23 cellular contexts compared by ENCODE assay signal in genomic region chr2:141137121-141137693, GRCh38.
DNase-seq lines count a peak whose midpoint lies in the region; ATAC-seq, FAIRE-seq and TF ChIP-seq lines count a peak whose summit lies in the region.
"Had no signal": no experiment of that assay in that cellular context is flagged by ENCODE, and none has a peak within 500 bp of the region (broad histone marks: within the 10 kb centered on the region; RNA-seq: fewer than 3 reads in every experiment).

No MANE protein-coding gene starts in this region.

- H3K27ac ChIP-seq in K562 (ENCODE audit: extremely low read depth, low read depth, low read length) (no peak overlapping the region), smooth muscle cell (ENCODE audit: low read depth) (peak overlapping the region; percentile 3)
- H3K27ac ChIP-seq: BLaER1 had no signal

- peaks cover 3% of the 10 kb centered on the region for H3K36me3 Mint-ChIP-seq in activated CD8-positive, alpha-beta T cell treated with anti-CD3 and anti-CD28 coated beads, Interleukin-2, amount 10 ng/mL, durations not matched to agents 7 days and 5 days (ENCODE audit: low read depth)
- H3K36me3 Mint-ChIP-seq in activated CD8-positive, alpha-beta T cell treated with anti-CD3 and anti-CD28 coated beads for 36 hours (ENCODE audit: low read depth) = no peaks in the 10 kb centered on the region
- H3K36me3 Mint-ChIP-seq: CD8-positive, alpha-beta T cell had no signal

- no peak for TF ChIP-seq CTCF in activated CD8-positive, alpha-beta T cell treated with anti-CD3 and anti-CD28 coated beads for 36 hours (IDR thresholded peaks at IDR 0.05)
- TF ChIP-seq CTCF in K562 (IDR thresholded peaks at IDR 0.05 in 2 of 3, conservative IDR thresholded peaks at IDR 0.05 in 1 of 3; ENCODE audit: insufficient read depth in 2 of 3, low read depth in 1 of 3, low read length in 3 of 3) = no peak
- no peak for TF ChIP-seq CTCF in smooth muscle cell (IDR thresholded peaks at IDR 0.05; ENCODE audit: borderline replicate concordance, insufficient read depth, poor library complexity, severe bottlenecking)

- 1% methylated on average over 4 of the region's 4 CpGs for WGBS in K562 (ENCODE audit: insufficient coverage, low coverage, missing lambda C conversion rate)
- WGBS in smooth muscle cell (ENCODE audit: low lambda C conversion rate) = 14% methylated on average over 4 of the region's 4 CpGs

- H3K4me3 Mint-ChIP-seq in activated CD8-positive, alpha-beta T cell treated with anti-CD3 and anti-CD28 coated beads, Interleukin-2, amount 10 ng/mL, durations not matched to agents 7 days and 5 days = no peak overlapping the region
- H3K4me3 Mint-ChIP-seq in activated CD8-positive, alpha-beta T cell treated with anti-CD3 and anti-CD28 coated beads for 36 hours = no peak overlapping the region
- H3K4me3 Mint-ChIP-seq: CD8-positive, alpha-beta T cell had no signal

- H3K36me3 ChIP-seq in K562 (ENCODE audit: control insufficient read depth, insufficient read depth, low read length) (no peaks in the 10 kb centered on the region), smooth muscle cell (ENCODE audit: low read depth) (no peaks in the 10 kb centered on the region)
- H3K36me3 ChIP-seq: BLaER1 had no signal

- TF ChIP-seq POLR2A in K562 (conservative IDR thresholded peaks at IDR 0.05) = no peak

- H3K9ac ChIP-seq in K562 (ENCODE audit: insufficient read depth in 1 of 2, low read depth in 2 of 2, low read length in 2 of 2) (no peak overlapping the region), smooth muscle cell (ENCODE audit: low read depth) (no peak overlapping the region)
- H3K9ac ChIP-seq: BLaER1 had no signal

- H4K20me1 ChIP-seq in K562 (replicated peaks; ENCODE audit: control insufficient read depth, insufficient read depth, low read length) = no peaks in the 10 kb centered on the region
- H4K20me1 ChIP-seq in smooth muscle cell (ENCODE audit: low read depth) = no peaks in the 10 kb centered on the region
- H4K20me1 ChIP-seq: BLaER1 had no signal

- POLR2A ChIA-PET in activated CD8-positive, alpha-beta T cell treated with anti-CD3 and anti-CD28 coated beads, Interleukin-2, amount 10 ng/mL, durations not matched to agents 7 days and 5 days (lab: Charles Lee) = no interaction called here
- POLR2A ChIA-PET in activated CD8-positive, alpha-beta T cell treated with anti-CD3 and anti-CD28 coated beads for 36 hours (lab: Charles Lee) = no interaction called here
- POLR2A ChIA-PET in K562 (lab: Yijun Ruan, JAX) = no interaction called here

- peak; percentile 33 for DNase-seq in activated CD8-positive, alpha-beta T cell treated with anti-CD3 and anti-CD28 coated beads, Interleukin-2, amount 10 ng/mL, durations not matched to agents 7 days and 5 days
- no peak for DNase-seq in activated CD8-positive, alpha-beta T cell treated with anti-CD3 and anti-CD28 coated beads for 36 hours
- DNase-seq in SK-N-DZ (ENCODE audit: low spot score) = peak; percentile 79
- peak in 1 of 4 experiments; percentile 31 for DNase-seq in K562 (ENCODE audit: extremely low read depth in 1 of 4, low spot score in 3 of 4)
- no peak for DNase-seq in smooth muscle cell (lab: John Stamatoyannopoulos, UW; ENCODE audit: unreplicated experiment)
- DNase-seq in pons (ENCODE audit: low spot score) = no peak
- DNase-seq: CD8-positive, alpha-beta T cell; DMS79 treated with DMSO at 0.1 percent for 48 hours; GDM1; Kasumi-1; NCI-H1105; NCI-H1694; NCI-H2107; NCI-H2227 treated with DMSO at 0.1 percent for 48 hours; NCI-H524; Right ventricle myocardium superior had no signal

- H3K4me3 ChIP-seq in K562 (no peak overlapping the region), smooth muscle cell (no peak overlapping the region)
- H3K4me3 ChIP-seq: BLaER1, GM12878 had no signal

- H3K27me3 Mint-ChIP-seq in activated CD8-positive, alpha-beta T cell treated with anti-CD3 and anti-CD28 coated beads, Interleukin-2, amount 10 ng/mL, durations not matched to agents 7 days and 5 days (ENCODE audit: low read depth) = no peaks in the 10 kb centered on the region
- no peaks in the 10 kb centered on the region for H3K27me3 Mint-ChIP-seq in activated CD8-positive, alpha-beta T cell treated with anti-CD3 and anti-CD28 coated beads for 36 hours

- ATAC-seq in activated CD8-positive, alpha-beta T cell treated with anti-CD3 and anti-CD28 coated beads, Interleukin-2, amount 10 ng/mL, durations not matched to agents 7 days and 5 days = peak; percentile 70
- ATAC-seq in activated CD8-positive, alpha-beta T cell treated with anti-CD3 and anti-CD28 coated beads for 36 hours = no peak
- ATAC-seq in K562 (no peak), GM21825 (IDR thresholded peaks at IDR 0.05; ENCODE audit: unreplicated experiment) (no peak), HG03175 (IDR thresholded peaks at IDR 0.05; ENCODE audit: unreplicated experiment) (no peak)
- ATAC-seq: CD8-positive, alpha-beta T cell; GM12878 had no signal

- in situ Hi-C loops in K562 (cut with MboI) = no loop called here

- H3F3A ChIP-seq in smooth muscle cell (ENCODE audit: low read depth) = no peaks in the 10 kb centered on the region

- H3K79me2 ChIP-seq in K562 (ENCODE audit: control insufficient read depth, insufficient read depth, low read length) (no peaks in the 10 kb centered on the region), smooth muscle cell (ENCODE audit: low read depth) (no peaks in the 10 kb centered on the region)

- H3K9me3 ChIP-seq in K562 (replicated peaks; ENCODE audit: control insufficient read depth, insufficient read depth, low read depth, low read length) (no peaks in the 10 kb centered on the region), smooth muscle cell (replicated peaks; ENCODE audit: low read depth) (peaks cover 3% of the 10 kb centered on the region)
- H3K9me3 ChIP-seq: BLaER1 had no signal

- no peak for TF ChIP-seq EP300 in K562 (IDR thresholded peaks at IDR 0.05; ENCODE audit: low read length)

- peak overlapping the region; percentile 39 for H3K27ac Mint-ChIP-seq in activated CD8-positive, alpha-beta T cell treated with anti-CD3 and anti-CD28 coated beads, Interleukin-2, amount 10 ng/mL, durations not matched to agents 7 days and 5 days
- no peak overlapping the region for H3K27ac Mint-ChIP-seq in activated CD8-positive, alpha-beta T cell treated with anti-CD3 and anti-CD28 coated beads for 36 hours
- H3K27ac Mint-ChIP-seq: CD8-positive, alpha-beta T cell had no signal

- no peak for FAIRE-seq in K562 (lab: Jason Lieb, UNC)
- FAIRE-seq: GM12878, GM18507, H54, RCC 7860 had no signal

- CTCF ChIA-PET in activated CD8-positive, alpha-beta T cell treated with anti-CD3 and anti-CD28 coated beads, Interleukin-2, amount 10 ng/mL, durations not matched to agents 7 days and 5 days (lab: Charles Lee) = no interaction called here
- CTCF ChIA-PET in activated CD8-positive, alpha-beta T cell treated with anti-CD3 and anti-CD28 coated beads for 36 hours (lab: Charles Lee) = no interaction called here
- CTCF ChIA-PET in K562 (lab: Yijun Ruan, JAX; ENCODE audit: low intra/inter-chr PET ratio) = interaction anchor here (0.5 kb wide), 1 partner anchor 183 kb away, joined by 3 read pairs; no protein-coding TSS in a partner anchor

- TF ChIP-seq RAD21 in K562 (CRISPR knock-in tag; conservative IDR thresholded peaks at IDR 0.05 in 1 of 2, IDR thresholded peaks at IDR 0.05 in 1 of 2) = no peak

- H3K4me1 ChIP-seq in K562 (replicated peaks in 1 of 2; ENCODE audit: control insufficient read depth in 2 of 2, insufficient read depth in 2 of 2, low read length in 2 of 2) (no peaks in the 10 kb centered on the region), smooth muscle cell (ENCODE audit: low read depth) (no peaks in the 10 kb centered on the region)

- H3K4me1 Mint-ChIP-seq in activated CD8-positive, alpha-beta T cell treated with anti-CD3 and anti-CD28 coated beads, Interleukin-2, amount 10 ng/mL, durations not matched to agents 7 days and 5 days (ENCODE audit: low read depth) = peaks cover 14% of the 10 kb centered on the region
- no peaks in the 10 kb centered on the region for H3K4me1 Mint-ChIP-seq in activated CD8-positive, alpha-beta T cell treated with anti-CD3 and anti-CD28 coated beads for 36 hours (ENCODE audit: low read depth)

- peaks cover 20% of the 10 kb centered on the region for H3K9me3 Mint-ChIP-seq in activated CD8-positive, alpha-beta T cell treated with anti-CD3 and anti-CD28 coated beads, Interleukin-2, amount 10 ng/mL, durations not matched to agents 7 days and 5 days (ENCODE audit: insufficient read depth)
- peaks cover 5% of the 10 kb centered on the region for H3K9me3 Mint-ChIP-seq in activated CD8-positive, alpha-beta T cell treated with anti-CD3 and anti-CD28 coated beads for 36 hours

- H3K4me2 ChIP-seq in K562 (ENCODE audit: insufficient read depth, low read length) (no peak overlapping the region), smooth muscle cell (peak overlapping the region; percentile 54)
- H3K4me2 ChIP-seq: BLaER1 had no signal

- no TSS peak for BruUV-seq in K562 (replicated peaks; lab: Mats Ljungman, UMichigan)

- H3K27me3 ChIP-seq in K562 (ENCODE audit: control insufficient read depth in 2 of 2, insufficient read depth in 2 of 2, low read length in 2 of 2) (no peaks in the 10 kb centered on the region), smooth muscle cell (ENCODE audit: low read depth) (no peaks in the 10 kb centered on the region)
- H3K27me3 ChIP-seq: BLaER1 had no signal

- H2AFZ ChIP-seq in K562 (ENCODE audit: low read depth, low read length) = no peak overlapping the region
- peak overlapping the region; percentile 74 for H2AFZ ChIP-seq in smooth muscle cell (ENCODE audit: low read depth)

- intact Hi-C loops in activated CD8-positive, alpha-beta T cell treated with anti-CD3 and anti-CD28 coated beads for 36 hours (cut with micrococcal nuclease) = no loop called here
- intact Hi-C loops in K562 (cut with micrococcal nuclease) = no loop called here

- no peaks in the 10 kb centered on the region for H3K9me1 ChIP-seq in K562 (ENCODE audit: control insufficient read depth, insufficient read depth, low read length)

TF ChIP-seq in K562, 482 proteins besides CTCF, POLR2A, EP300 and RAD21:
- 0 out of 2 replicates have a peak, but pooled peaks have one; percentile 9 for TF ChIP-seq STAT5A (IDR thresholded peaks at IDR 0.05; ENCODE audit: borderline replicate concordance, low read length)
- no peak for TF ChIP-seq ZFP36 (IDR thresholded peaks at IDR 0.05; ENCODE audit: low read depth, low read length, partially characterized antibody)

Comparison
In these comparisons a context has a peak if more than half of its experiments do, and no peak if none do; other contexts are left out.
1. DNase-seq: peak in activated CD8-positive, alpha-beta T cell treated with anti-CD3 and anti-CD28 coated beads, Interleukin-2, amount 10 ng/mL, durations not matched to agents 7 days and 5 days (single experiment) and SK-N-DZ (single experiment); none in activated CD8-positive, alpha-beta T cell treated with anti-CD3 and anti-CD28 coated beads for 36 hours (single experiment), smooth muscle cell (single experiment) and pons (single experiment).